In the genomic region with DNA sequence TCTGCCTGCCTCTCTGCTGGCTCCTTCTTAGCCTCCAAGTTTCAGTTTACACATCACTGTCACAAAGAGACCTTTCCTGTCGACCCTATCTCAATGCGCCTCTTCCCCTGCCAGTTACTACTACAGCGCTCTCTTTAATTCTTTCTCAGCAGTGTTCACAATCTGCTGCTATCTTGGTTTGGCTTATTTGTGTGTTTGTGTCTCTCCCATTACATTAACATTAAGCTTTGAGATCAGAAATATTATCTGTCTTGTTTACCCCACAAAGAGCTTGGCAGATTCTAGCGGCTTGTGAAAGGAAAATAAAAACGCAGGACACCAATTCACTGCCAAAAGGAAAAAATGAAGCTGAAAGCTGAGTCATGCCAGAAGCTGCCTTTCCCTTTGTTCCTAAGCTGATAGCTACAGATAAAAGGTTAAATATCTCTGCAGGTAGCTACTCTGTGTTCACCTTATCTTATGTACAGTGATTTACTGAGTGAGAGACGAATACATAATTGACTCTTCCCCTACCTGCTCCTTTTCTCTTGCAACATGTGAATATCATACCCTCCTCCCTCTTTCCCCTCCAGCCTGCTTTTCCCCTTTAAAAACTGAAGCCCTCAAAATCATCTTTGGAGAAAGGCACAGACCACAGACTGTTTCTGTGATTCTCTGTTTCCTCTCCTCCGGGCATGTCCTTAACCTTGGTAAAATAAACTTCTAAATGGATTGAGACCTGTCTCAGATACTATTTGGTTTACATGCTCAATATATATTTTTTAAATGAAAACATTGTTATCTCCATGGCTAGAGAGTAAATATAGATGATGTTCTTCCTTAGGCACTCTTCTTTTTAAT, we compare ENCODE assay signal across 14 cellular contexts. TPM values are rescaled to one million over a fixed set of nuclear protein-coding genes. Genes with fewer than 3 reads are reported as not detected.
DNase-seq lines count a peak whose midpoint lies in the region; ATAC-seq, FAIRE-seq and TF ChIP-seq lines count a peak whose summit lies in the region.
"Had no signal": no experiment of that assay in that cellular context is flagged by ENCODE, and none has a peak within 500 bp of the region (broad histone marks: within the 10 kb centered on the region; RNA-seq: fewer than 3 reads in every experiment).

No MANE protein-coding gene starts in this region.

- no TSS peak for BruUV-seq in Caco-2 (replicated peaks; lab: Mats Ljungman, UMichigan)

- H3K36me3 ChIP-seq in Caco-2 (ENCODE audit: control insufficient read depth, insufficient read depth, low read length) (no peaks in the 10 kb centered on the region), HUES6 (ENCODE audit: control insufficient read depth, insufficient read depth, low read length) (no peaks in the 10 kb centered on the region), mesenchymal stem cell (ENCODE audit: control insufficient read depth in 1 of 2, insufficient read depth in 2 of 2, low read depth in 1 of 2, low read length in 2 of 2) (no peaks in the 10 kb centered on the region)

- DNase-seq in Caco-2 (peak; percentile 55 to 65), astrocyte of the hippocampus (ENCODE audit: low read depth, low spot score) (peak; percentile 56), mesenchymal stem cell (peak; percentile 43), SKM-1 treated with dmso at 0.1 percent for 144 hours (lab: John Stamatoyannopoulos, UW; ENCODE audit: unreplicated experiment) (no peak), ecto neural progenitor cell (ENCODE audit: low spot score) (no peak), GM12891 (ENCODE audit: insufficient read length, low spot score) (no peak)
- DNase-seq: activated CD4-positive, alpha-beta memory T cell treated with anti-CD3 and anti-CD28 coated beads for 36 hours; amniotic stem cell; GOT3; NCI-H1105 treated with DMSO at 0.1 percent for 48 hours; stimulated activated naive CD4-positive, alpha-beta T cell had no signal

- H3K79me1 ChIP-seq in mesenchymal stem cell (replicated peaks; ENCODE audit: low read length, poor library complexity, severe bottlenecking) = no peaks in the 10 kb centered on the region

- H3K4ac ChIP-seq in mesenchymal stem cell (ENCODE audit: low read depth in 1 of 2, low read length in 2 of 2) = no peak overlapping the region

- no peak overlapping the region for H2BK15ac ChIP-seq in mesenchymal stem cell (ENCODE audit: low read depth, poor library complexity, severe bottlenecking)

- no peak overlapping the region for H2AFZ ChIP-seq in mesenchymal stem cell (ENCODE audit: low read depth, low read length)

- no peak overlapping the region for H4K8ac ChIP-seq in mesenchymal stem cell (ENCODE audit: low read length)

- peak overlapping the region; percentile 4 for H3K9ac ChIP-seq in HUES6 (ENCODE audit: low read length)
- H3K9ac ChIP-seq in mesenchymal stem cell (ENCODE audit: low read length) = peak overlapping the region; percentile 74

- H2AK5ac ChIP-seq in mesenchymal stem cell (ENCODE audit: low read length, severe bottlenecking) = no peak overlapping the region

- no peaks in the 10 kb centered on the region for H3K36me3 Mint-ChIP-seq in Caco-2 (ENCODE audit: insufficient read depth, unreplicated experiment)
- H3K36me3 Mint-ChIP-seq: activated CD4-positive, alpha-beta memory T cell treated with anti-CD3 and anti-CD28 coated beads for 36 hours had no signal

- no peak overlapping the region for H2BK120ac ChIP-seq in mesenchymal stem cell (ENCODE audit: low read depth, low read length)

- no peaks in the 10 kb centered on the region for H3K27me3 Mint-ChIP-seq in Caco-2 (ENCODE audit: insufficient read depth, unreplicated experiment)
- H3K27me3 Mint-ChIP-seq: activated CD4-positive, alpha-beta memory T cell treated with anti-CD3 and anti-CD28 coated beads for 36 hours had no signal

- no peak for TF ChIP-seq POLR2A in GM12891 (IDR thresholded peaks at IDR 0.05; ENCODE audit: low read depth, low read length)

- no peak overlapping the region for H2BK12ac ChIP-seq in mesenchymal stem cell (ENCODE audit: low read length in 2 of 2)

- no peak overlapping the region for H4K91ac ChIP-seq in mesenchymal stem cell (ENCODE audit: low read length)

- H2BK5ac ChIP-seq in mesenchymal stem cell (ENCODE audit: low read depth, low read length, poor library complexity, severe bottlenecking) = no peak overlapping the region

- ATAC-seq in HG02759 (IDR thresholded peaks at IDR 0.05; ENCODE audit: unreplicated experiment) = no peak

- H3K4me3 ChIP-seq in Caco-2 (ENCODE audit: low read depth, low read length) = no peak overlapping the region
- no peak overlapping the region for H3K4me3 ChIP-seq in HUES6 (ENCODE audit: low read depth, low read length)
- H3K4me3 ChIP-seq in mesenchymal stem cell (ENCODE audit: insufficient read depth in 1 of 2, low read depth in 1 of 2, low read length in 2 of 2) = no peak overlapping the region
- H3K4me3 ChIP-seq: skin epidermis had no signal

- POLR2A ChIA-PET in Caco-2 (lab: Charles Lee) = interaction anchor here (0.7 kb wide), 1 partner anchor 59 kb away, joined by 3 read pairs; a partner anchor contains a TSS

- intact Hi-C loops in Caco-2 (cut with micrococcal nuclease; ENCODE audit: unreplicated experiment) = loop anchor here (2.0 kb wide), 1 partner anchor 19 kb away; no protein-coding TSS in a partner anchor

- no peak for FAIRE-seq in GM12891 (lab: Jason Lieb, UNC)

- no peak overlapping the region for H3K14ac ChIP-seq in mesenchymal stem cell (ENCODE audit: low read length in 2 of 2)

- no peak overlapping the region for H3K4me2 ChIP-seq in mesenchymal stem cell (ENCODE audit: low read length, poor library complexity, severe bottlenecking)

- CTCF ChIA-PET in Caco-2 (lab: Charles Lee) = interaction anchor here (0.9 kb wide), 1 partner anchor 18 kb away, joined by 4 read pairs; no protein-coding TSS in a partner anchor

- 18% methylated on average over 3 of the region's 7 CpGs for WGBS in mesenchymal stem cell

- no peaks in the 10 kb centered on the region for H3K9me3 Mint-ChIP-seq in Caco-2 (ENCODE audit: unreplicated experiment)
- H3K9me3 Mint-ChIP-seq: activated CD4-positive, alpha-beta memory T cell treated with anti-CD3 and anti-CD28 coated beads for 36 hours had no signal

- no peaks in the 10 kb centered on the region for H3K27me3 ChIP-seq in Caco-2 (replicated peaks; ENCODE audit: control insufficient read depth, insufficient read depth, low read length)
- no peaks in the 10 kb centered on the region; the same call in 1 of the 2 replicates for H3K27me3 ChIP-seq in HUES6 (ENCODE audit: control insufficient read depth, insufficient read depth, low read length)
- H3K27me3 ChIP-seq in mesenchymal stem cell (ENCODE audit: control insufficient read depth in 1 of 2, insufficient read depth in 1 of 2, low read length in 2 of 2) = peaks cover 0 to 15% of the 10 kb centered on the region in 2 experiments

- H3K18ac ChIP-seq in mesenchymal stem cell (ENCODE audit: low read depth in 1 of 2, low read length in 2 of 2) = peak overlapping the region in 1 of 2 experiments; percentile 34

- peak overlapping the region; percentile 47 for H3K4me3 Mint-ChIP-seq in Caco-2 (ENCODE audit: unreplicated experiment)
- H3K4me3 Mint-ChIP-seq: activated CD4-positive, alpha-beta memory T cell treated with anti-CD3 and anti-CD28 coated beads for 36 hours had no signal

- no peaks in the 10 kb centered on the region for H3K9me3 ChIP-seq in Caco-2
- no peaks in the 10 kb centered on the region for H3K9me3 ChIP-seq in HUES6 (ENCODE audit: control insufficient read depth, insufficient read depth, low read depth, low read length)
- no peaks in the 10 kb centered on the region for H3K9me3 ChIP-seq in mesenchymal stem cell (ENCODE audit: control insufficient read depth, low read length)

- H3K23ac ChIP-seq in mesenchymal stem cell (ENCODE audit: low read length in 2 of 2) = no peak overlapping the region

- H3K4me1 ChIP-seq in Caco-2 (peaks cover 26% of the 10 kb centered on the region), HUES6 (ENCODE audit: control insufficient read depth, insufficient read depth, low read length) (peaks cover 7% of the 10 kb centered on the region; the same call in 1 of the 2 replicates), mesenchymal stem cell (ENCODE audit: control insufficient read depth, insufficient read depth, low read depth, low read length) (no peaks in the 10 kb centered on the region)

- peak overlapping the region; percentile 74 for H3K27ac Mint-ChIP-seq in Caco-2 (ENCODE audit: unreplicated experiment)
- H3K27ac Mint-ChIP-seq: activated CD4-positive, alpha-beta memory T cell treated with anti-CD3 and anti-CD28 coated beads for 36 hours had no signal

- H3K4me1 Mint-ChIP-seq in Caco-2 (ENCODE audit: low read depth, unreplicated experiment) = peaks cover 12% of the 10 kb centered on the region

- TF ChIP-seq CTCF in Caco-2 (IDR thresholded peaks at IDR 0.05; ENCODE audit: insufficient read depth in 1 of 2, low read depth in 1 of 2, low read length in 1 of 2, severe bottlenecking in 1 of 2, unreplicated experiment in 1 of 2) = no peak

- peak overlapping the region; percentile 4; the same call in 1 of the 2 replicates for H3K27ac ChIP-seq in HUES6 (ENCODE audit: low read depth, low read length)
- H3K27ac ChIP-seq in mesenchymal stem cell (ENCODE audit: low read length, poor library complexity, severe bottlenecking) = no peak overlapping the region

TF ChIP-seq in GM12891, 5 proteins besides CTCF, POLR2A, EP300 and RAD21:
- TF ChIP-seq POLR2AphosphoS5 (IDR thresholded peaks at IDR 0.05; ENCODE audit: low read depth, low read length) (no peak), TAF1 (IDR thresholded peaks at IDR 0.05; ENCODE audit: low read depth, low read length) (no peak), PAX5 (IDR thresholded peaks at IDR 0.05; ENCODE audit: insufficient read depth, low read length, severe bottlenecking) (no peak), POU2F2 (IDR thresholded peaks at IDR 0.05; ENCODE audit: low read depth, low read length) (no peak), SPI1 (IDR thresholded peaks at IDR 0.05; ENCODE audit: low read depth, low read length) (no peak)

RNA-seq across cellular contexts. Expression of a gene that starts 19.3 kb away (rescaled TPM):
- 20.1 and 21.3 TPM in 2 replicates for total RNA-seq in Caco-2 (2022)
- 1.7 TPM for polyA plus RNA-seq in mesenchymal stem cell (2013, experiment 1 of 2)
- 1.7 TPM for polyA plus RNA-seq in mesenchymal stem cell (2013, experiment 2 of 2)
- 15.0 TPM for polyA plus RNA-seq in GM12891 (2012; ENCODE audit: low read depth, missing spikeins)

RNA-seq across cellular contexts. Expression of a gene that starts 58.7 kb away (rescaled TPM):
- total RNA-seq in Caco-2 (2022) = 32.7 and 33.1 TPM in 2 replicates
- 9.7 TPM for polyA plus RNA-seq in mesenchymal stem cell (2013, experiment 1 of 2)
- polyA plus RNA-seq in mesenchymal stem cell (2013, experiment 2 of 2) = 10.4 TPM
- polyA plus RNA-seq in GM12891 (2012; ENCODE audit: low read depth, missing spikeins) = 1.8 TPM

Comparison
In these comparisons a context has a peak if more than half of its experiments do, and no peak if none do; other contexts are left out.
1. DNase-seq: peak in Caco-2 (2 of 2), astrocyte of the hippocampus (single experiment) and mesenchymal stem cell (single experiment); none in SKM-1 treated with dmso at 0.1 percent for 144 hours (single experiment), ecto neural progenitor cell (single experiment) and GM12891 (single experiment).